ENCODE assay signal across 24 cellular contexts in genomic region chr18:57547260-57547659, GRCh38.
"Had no signal": no experiment of that assay in that cellular context is flagged by ENCODE, and none has a peak within 500 bp of the region (broad histone marks: within the 10 kb centered on the region; RNA-seq: fewer than 3 reads in every experiment).

No MANE protein-coding gene starts in this region.

- DNase-seq: activated CD4-positive, alpha-beta memory T cell treated with anti-CD3 and anti-CD28 coated beads, Interleukin-2, amount 10 ng/mL, durations not matched to agents 7 days and 5 days; activated CD4-positive, alpha-beta T cell treated with anti-CD3 and anti-CD28 coated beads for 36 hours; activated CD4-positive, alpha-beta T cell treated with anti-CD3 and anti-CD28 coated beads, Interleukin-2, amount 50 U/mL, for 1 hour; activated gamma-delta T cell treated with Interleukin-2 at 50 U/mL for 16 hours; activated naive CD4-positive, alpha-beta T cell treated with anti-CD3 and anti-CD28 coated beads, Interleukin-2, amount 10 ng/mL, durations not matched to agents 7 days and 5 days; activated naive CD8-positive, alpha-beta T cell treated with anti-CD3 and anti-CD28 coated beads for 36 hours; activated T-cell treated with anti-CD3 and anti-CD28 coated beads for 4 hours; activated T-cell treated with anti-CD3 and anti-CD28 coated beads, Interleukin-2, amount 50 U/mL, for 48 hours; cerebellar nuclear complex; Kasumi-1; NCI-H1105; NCI-H1436; NCI-H1694 treated with DMSO at 0.1 percent for 48 hours; NCI-H2029 treated with DMSO at 0.1 percent for 48 hours; NCI-H345; NCI-H510A; NCI-H526 treated with DMSO at 0.1 percent for 48 hours; PC-3; SHP77 treated with DMSO at 0.1 percent for 48 hours; T-cell; T-helper 2 cell; WERI-Rb-1 had no signal

- ATAC-seq: activated CD4-positive, alpha-beta T cell treated with anti-CD3 and anti-CD28 coated beads for 36 hours; activated T-helper 17 cell treated with anti-CD3 and anti-CD28 coated beads, Interleukin-2, amount 50 U/mL, for 72 hours; PC-3; T-cell had no signal

- H3K27ac ChIP-seq: SK-N-MC, WERI-Rb-1 had no signal

- H3K4me3 ChIP-seq: SK-N-MC had no signal
